In genomic region chr4:185865901-185866328, GRCh38 we compare ENCODE assay signal across 11 cellular contexts. TPM values are rescaled to one million over a fixed set of nuclear protein-coding genes. Genes with fewer than 3 reads are reported as not detected.
DNase-seq lines count a peak whose midpoint lies in the region; ATAC-seq and TF ChIP-seq lines count a peak whose summit lies in the region.
"Had no signal": no experiment of that assay in that cellular context is flagged by ENCODE, and none has a peak within 500 bp of the region (broad histone marks: within the 10 kb centered on the region; RNA-seq: fewer than 3 reads in every experiment).

No MANE protein-coding gene starts in this region.

- no peak overlapping the region for H2AK5ac ChIP-seq in IMR-90 (ENCODE audit: low read depth, low read length)

- no peak overlapping the region for H2AK9ac ChIP-seq in IMR-90 (replicated peaks; ENCODE audit: low read depth, low read length, poor library complexity)

- ATAC-seq in IMR-90 (ENCODE audit: low read depth) (no peak; the same call in 1 of the 2 replicates), heart right ventricle (peak in 6 of 8 donors; percentile 50 to 85 (median 74)), thoracic aorta (ENCODE audit: insufficient number of reproducible peaks, low FRiP score, low read depth) (no peak), GM21390 (IDR thresholded peaks at IDR 0.05; ENCODE audit: unreplicated experiment) (no peak)

- TF ChIP-seq RAD21 in IMR-90 (IDR thresholded peaks at IDR 0.05; ENCODE audit: low read length) = no peak

- no peak overlapping the region for H4K5ac ChIP-seq in IMR-90 (ENCODE audit: low read depth, low read length)

- DNase-seq in IMR-90 = peak; percentile 44
- peak; percentile 72 for DNase-seq in astrocyte of the cerebellum (ENCODE audit: low read depth)
- DNase-seq in heart right ventricle = no peak
- DNase-seq in thoracic aorta (ENCODE audit: low spot score) = no peak
- no peak for DNase-seq in T-helper 1 cell
- DNase-seq in UCSD-AML1 (lab: John Stamatoyannopoulos, UW; ENCODE audit: unreplicated experiment) = no peak
- DNase-seq: activated B cell treated with CpG ODN at 0.5 μM for 24 hours, dorsolateral prefrontal cortex, Peyer's patch had no signal

- no TSS peak for BruUV-seq in IMR-90 (replicated peaks; lab: Mats Ljungman, UMichigan)

- POLR2A ChIA-PET in IMR-90 (lab: Charles Lee; ENCODE audit: unreplicated experiment) = no interaction called here

- dilution Hi-C loops in IMR-90 (cut with HindIII; ENCODE audit: low sequenced_read_pairs, unreplicated experiment) = no loop called here

- 50% methylated on average over 1 of the region's 4 CpGs; no CpG with 5 or more reads in 1 of the 2 experiments for WGBS in IMR-90 (ENCODE audit: extremely low coverage in 2 of 2, insufficient read length in 1 of 2), 2 experiments
- WGBS in heart right ventricle, 2 donors = 43 to 59% methylated on average over 4 of the region's 4 CpGs

- H3K27ac ChIP-seq in IMR-90 (ENCODE audit: insufficient read depth, low read length) (no peak overlapping the region), heart right ventricle (peak overlapping the region; percentile 53 to 89 (median 83)), thoracic aorta (peak overlapping the region; percentile 22 to 69)
- H3K27ac ChIP-seq: dorsolateral prefrontal cortex, Peyer's patch had no signal

- H3K79me1 ChIP-seq in IMR-90 (ENCODE audit: low read depth in 1 of 2, low read length in 2 of 2) = no peaks in the 10 kb centered on the region

- H4K91ac ChIP-seq in IMR-90 (ENCODE audit: insufficient read depth, low read depth, low read length) = no peak overlapping the region

- no peaks in the 10 kb centered on the region for H3K36me3 ChIP-seq in IMR-90 (ENCODE audit: control insufficient read depth, insufficient read depth, low read length)
- H3K36me3 ChIP-seq in heart right ventricle = no peaks in the 10 kb centered on the region
- H3K36me3 ChIP-seq in thoracic aorta = no peaks in the 10 kb centered on the region
- H3K36me3 ChIP-seq: Peyer's patch had no signal

- H3K4me2 ChIP-seq in IMR-90 (ENCODE audit: low read depth, low read length) = no peak overlapping the region

- CTCF ChIA-PET in IMR-90 (lab: Yijun Ruan, JAX) = no interaction called here

- no peak overlapping the region for H2BK120ac ChIP-seq in IMR-90 (ENCODE audit: low read depth, low read length)

- H2BK5ac ChIP-seq in IMR-90 (ENCODE audit: low read depth, low read length, poor library complexity, severe bottlenecking) = no peak overlapping the region

- H3K9me3 ChIP-seq in IMR-90 (ENCODE audit: control insufficient read depth, insufficient read depth, low read length) (no peaks in the 10 kb centered on the region), heart right ventricle (no peaks in the 10 kb centered on the region), thoracic aorta (no peaks in the 10 kb centered on the region)
- H3K9me3 ChIP-seq: Peyer's patch had no signal

- no peak overlapping the region for H2BK20ac ChIP-seq in IMR-90 (ENCODE audit: low read depth, low read length)

- H2AFZ ChIP-seq in IMR-90 (replicated peaks; ENCODE audit: low read length, poor library complexity) = no peak overlapping the region

- H3K27me3 ChIP-seq in IMR-90 (ENCODE audit: control insufficient read depth, insufficient read depth, low read length) (peaks cover 28% of the 10 kb centered on the region), heart right ventricle (no peaks in the 10 kb centered on the region), thoracic aorta (replicated peaks; ENCODE audit: insufficient read depth) (no peaks in the 10 kb centered on the region)
- H3K27me3 ChIP-seq: dorsolateral prefrontal cortex, Peyer's patch had no signal

- TF ChIP-seq CTCF in IMR-90 (conservative IDR thresholded peaks at IDR 0.05; ENCODE audit: low read depth, low read length) (no peak), astrocyte of the cerebellum (IDR thresholded peaks at IDR 0.05; ENCODE audit: low read depth, low read length, missing control alignments) (no peak), heart right ventricle (IDR thresholded peaks at IDR 0.05) (no peak), thoracic aorta (IDR thresholded peaks at IDR 0.05) (no peak)

- no peak overlapping the region for H3K18ac ChIP-seq in IMR-90 (ENCODE audit: low read depth, low read length)

- H4K20me1 ChIP-seq in IMR-90 (ENCODE audit: insufficient read depth, low read length) = no peaks in the 10 kb centered on the region

- H3K9me1 ChIP-seq in IMR-90 (ENCODE audit: insufficient read depth, low read length) = no peaks in the 10 kb centered on the region

- intact Hi-C loops in IMR-90 (cut with micrococcal nuclease) (no loop called here), heart right ventricle (cut with DNase I) (loop anchor here in 3 of 10 donors (5.0 to 10.0 kb wide), 4 partner anchors 54 to 221 kb away; partner anchors contain the start of gene SORBS2 (in 1 of the 3))

- H3K23ac ChIP-seq in IMR-90 (ENCODE audit: low read depth, low read length) = no peak overlapping the region

- no peak overlapping the region for H2BK15ac ChIP-seq in IMR-90 (ENCODE audit: low read depth, low read length)

- H3K4me1 ChIP-seq in IMR-90 (ENCODE audit: control insufficient read depth, insufficient read depth, low read length) (peaks cover 4% of the 10 kb centered on the region; the same call in 1 of the 2 replicates), heart right ventricle (peaks cover 0 to 67% (median 17%) of the 10 kb centered on the region in 9 donors), thoracic aorta (ENCODE audit: control insufficient read depth in 1 of 2, low read depth in 2 of 2) (peaks cover 18 to 33% of the 10 kb centered on the region in 2 donors)
- H3K4me1 ChIP-seq: Peyer's patch had no signal

- H4K8ac ChIP-seq in IMR-90 (ENCODE audit: low read depth in 2 of 2, low read length in 2 of 2) = no peak overlapping the region

- in situ Hi-C loops in IMR-90 (cut with MboI; ENCODE audit: low sequenced_read_pairs) (no loop called here), astrocyte of the cerebellum (cut with HindIII; ENCODE audit: low sequenced_read_pairs) (no loop called here)

- H3K4ac ChIP-seq in IMR-90 (ENCODE audit: low read depth, low read length) = no peak overlapping the region

- H3K4me3 ChIP-seq in IMR-90 (ENCODE audit: insufficient read depth, low read depth, low read length) = no peak overlapping the region
- H3K4me3 ChIP-seq in astrocyte of the cerebellum (ENCODE audit: low read depth, low read length) = no peak overlapping the region
- no peak overlapping the region for H3K4me3 ChIP-seq in heart right ventricle
- peak overlapping the region; percentile 27 for H3K4me3 ChIP-seq in thoracic aorta
- H3K4me3 ChIP-seq: dorsolateral prefrontal cortex, Peyer's patch had no signal

- no peak for TF ChIP-seq POLR2A in IMR-90 (IDR thresholded peaks at IDR 0.05; ENCODE audit: low read depth, low read length)

- H3K14ac ChIP-seq in IMR-90 (replicated peaks; ENCODE audit: low read depth, low read length) = no peak overlapping the region

- H3K9ac ChIP-seq in IMR-90 (ENCODE audit: low read depth, low read length) = no peak overlapping the region

- no peak overlapping the region for H3K56ac ChIP-seq in IMR-90 (ENCODE audit: extremely low read depth, insufficient read depth, low read length)

TF ChIP-seq in IMR-90, 13 proteins besides CTCF, POLR2A, EP300 and RAD21:
- TF ChIP-seq CEBPB (IDR thresholded peaks at IDR 0.05; ENCODE audit: low read depth, low read length) (no peak), NFE2L2 (IDR thresholded peaks at IDR 0.05; ENCODE audit: low read depth, low read length) (no peak), RCOR1 (IDR thresholded peaks at IDR 0.05; ENCODE audit: insufficient replicate concordance, low read length) (no peak), ELK1 (IDR thresholded peaks at IDR 0.05; ENCODE audit: borderline replicate concordance, low read depth, low read length) (no peak), USF2 (IDR thresholded peaks at IDR 0.05; ENCODE audit: low read depth, low read length) (no peak), RFX5 (IDR thresholded peaks at IDR 0.05; ENCODE audit: low read depth, low read length) (no peak), BHLHE40 (IDR thresholded peaks at IDR 0.05; ENCODE audit: low read depth, low read length) (no peak), SMC3 (IDR thresholded peaks at IDR 0.05; ENCODE audit: low read depth, low read length) (no peak)
TF ChIP-seq in IMR-90: peak in this region for 0.

RNA-seq across cellular contexts. Expression of gene SORBS2, which starts 53.9 kb away (rescaled TPM):
- total RNA-seq in IMR-90 (2012; rRNA removed) = under 0.01 and 0.18 TPM in 2 replicates
- 0.29 TPM in 1 of 2 replicates, not detected in the other for polyA plus RNA-seq in IMR-90 (2012; rRNA removed)
- polyA plus RNA-seq in IMR-90 (2012; cell fraction: cytosol; rRNA removed) = 0.03 TPM in 1 of 2 replicates, not detected in the other
- 0.25 TPM in 1 of 2 replicates, not detected in the other for polyA plus RNA-seq in IMR-90 (2012; cell fraction: nucleus; rRNA removed; ENCODE audit: low replicate concordance)
- total RNA-seq in heart right ventricle = 1,000 to 10,000 TPM in 8 of 10 donors, 100 to 1,000 TPM in 2; 975 to 3,169 (median 1,932) TPM
- polyA plus RNA-seq in heart right ventricle = 100 to 1,000 TPM; 175 to 259 TPM
- total RNA-seq in thoracic aorta = 100 to 1,000 TPM; 268 to 443 TPM
- total RNA-seq: activated B cell treated with CpG ODN at 0.5 μM for 24 hours; activated T-helper 2 cell treated with anti-CD3 and anti-CD28 coated beads, Interferon-gamma antibody, Interleukin-2, Interleukin-4, amounts not matched to agents 10 μg/mL and 5 μg/mL and 100 μg/mL, durations not matched to agents 14 hours and 24 hours and 36 hours had no signal

Comparison
In these comparisons a context has a peak if more than half of its experiments do, and no peak if none do; other contexts are left out.
1. ATAC-seq: peak in heart right ventricle (6 of 8); none in IMR-90 (single experiment), thoracic aorta (single experiment) and GM21390 (single experiment).
2. DNase-seq: peak in IMR-90 (single experiment) and astrocyte of the cerebellum (single experiment); none in heart right ventricle (0 of 2), thoracic aorta (single experiment), T-helper 1 cell (0 of 5) and UCSD-AML1 (single experiment).
3. RNA of gene SORBS2, which starts 53.9 kb away (total RNA-seq): 975 to 3,169 TPM in heart right ventricle and 268 to 443 TPM in thoracic aorta; under 0.01 to 0.18 TPM in IMR-90; every median in the first group is over 100 times any median in the second.